8 cellular contexts compared by ENCODE assay signal in the genomic region with DNA sequence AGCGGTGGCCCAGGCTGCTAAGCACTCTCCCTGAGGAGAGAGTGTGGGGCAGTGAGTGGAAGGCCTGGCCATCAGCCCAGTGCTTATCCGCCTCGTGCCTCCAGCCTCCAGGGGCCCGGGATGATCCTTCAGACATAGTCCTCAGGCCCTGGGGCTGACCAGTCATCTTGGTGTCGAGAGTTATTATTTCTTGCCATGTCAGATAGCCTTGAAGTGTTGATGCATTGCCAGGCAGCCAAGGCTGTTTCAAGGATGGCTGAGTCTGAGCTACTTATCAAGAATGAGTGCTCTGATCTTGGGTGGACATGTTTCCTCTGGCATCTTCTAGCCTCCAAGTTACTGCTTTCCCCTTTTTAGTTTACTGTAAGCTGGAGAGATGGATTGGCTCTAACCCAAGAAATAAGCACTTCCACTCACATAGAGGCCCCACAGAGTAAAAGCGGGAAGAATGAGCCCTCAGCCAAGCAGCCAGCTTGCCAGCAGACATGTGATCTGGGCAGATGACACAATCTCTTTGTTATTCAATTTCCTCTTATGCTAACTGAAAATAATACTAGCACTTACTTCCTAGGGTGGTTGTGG.
A peak's percentile ranks its signal among the peaks of the same experiment; 100 is the strongest.
DNase-seq lines count a peak whose midpoint lies in the region; ATAC-seq, FAIRE-seq and TF ChIP-seq lines count a peak whose summit lies in the region.

No MANE protein-coding gene starts in this region.

- no peaks in the 10 kb centered on the region for H3K79me2 ChIP-seq in K562 (ENCODE audit: control insufficient read depth, insufficient read depth, low read length)

- in situ Hi-C loops in K562 (cut with MboI) = no loop called here

- H3K9me1 ChIP-seq in K562 (ENCODE audit: control insufficient read depth, insufficient read depth, low read length) = no peaks in the 10 kb centered on the region

- H3K4me1 ChIP-seq in K562 (replicated peaks in 1 of 2; ENCODE audit: control insufficient read depth in 2 of 2, insufficient read depth in 2 of 2, low read length in 2 of 2) (peaks cover 0 to 16% of the 10 kb centered on the region in 2 experiments; a peak in 4 of 5 replicates), suprapubic skin (peaks cover 69% of the 10 kb centered on the region)

- 29% methylated on average over 6 of the region's 6 CpGs for WGBS in K562 (ENCODE audit: insufficient coverage, low coverage, missing lambda C conversion rate)
- 31% methylated on average over 6 of the region's 6 CpGs for WGBS in suprapubic skin

- DNase-seq in COLO829 (ENCODE audit: low spot score) (peak; percentile 72), NCI-H2029 (lab: John Stamatoyannopoulos, UW) (peak; percentile 93), K562 (ENCODE audit: extremely low read depth in 1 of 4, low spot score in 3 of 4) (no peak), kidney tubule cell (ENCODE audit: low spot score) (peak; percentile 95), suprapubic skin (ENCODE audit: low spot score in 2 of 2) (peak; percentile 86 to 91)

- TF ChIP-seq EP300 in K562 (IDR thresholded peaks at IDR 0.05; ENCODE audit: low read length) (no peak), suprapubic skin (IDR thresholded peaks at IDR 0.05) (peak; percentile 6)

- POLR2A ChIA-PET in K562 (lab: Yijun Ruan, JAX) = interaction anchor here (0.6 to 1.1 kb wide), 2 partner anchors 27 to 136 kb away, joined by 4 read pairs; partner anchors contain the start of gene NAMPT

- intact Hi-C loops in K562 (cut with micrococcal nuclease) = no loop called here

- TF ChIP-seq CTCF in K562 (IDR thresholded peaks at IDR 0.05 in 2 of 3, conservative IDR thresholded peaks at IDR 0.05 in 1 of 3; ENCODE audit: insufficient read depth in 2 of 3, low read depth in 1 of 3, low read length in 3 of 3) = no peak
- TF ChIP-seq CTCF in suprapubic skin (IDR thresholded peaks at IDR 0.05) = no peak

- H3K36me3 ChIP-seq in K562 (ENCODE audit: control insufficient read depth, insufficient read depth, low read length) (no peaks in the 10 kb centered on the region), suprapubic skin (no peaks in the 10 kb centered on the region)

- H3K4me2 ChIP-seq in K562 (ENCODE audit: insufficient read depth, low read length) = no peak overlapping the region

- no peaks in the 10 kb centered on the region for H3K9me3 ChIP-seq in K562 (replicated peaks; ENCODE audit: control insufficient read depth, insufficient read depth, low read depth, low read length)
- H3K9me3 ChIP-seq in suprapubic skin = no peaks in the 10 kb centered on the region

- ATAC-seq in K562 = peak; percentile 25; the same call in 2 of the 3 replicates
- ATAC-seq in HG02642 (IDR thresholded peaks at IDR 0.05; ENCODE audit: poor library complexity, unreplicated experiment) = no peak
- no peak for ATAC-seq in GM18907 (IDR thresholded peaks at IDR 0.05; ENCODE audit: unreplicated experiment)
- ATAC-seq in GM21390 (IDR thresholded peaks at IDR 0.05; ENCODE audit: unreplicated experiment) = no peak

- no peak for TF ChIP-seq RAD21 in K562 (CRISPR knock-in tag; conservative IDR thresholded peaks at IDR 0.05 in 1 of 2, IDR thresholded peaks at IDR 0.05 in 1 of 2)

- H3K4me3 ChIP-seq in K562 (no peak overlapping the region), suprapubic skin (no peak overlapping the region)

- H4K20me1 ChIP-seq in K562 (replicated peaks; ENCODE audit: control insufficient read depth, insufficient read depth, low read length) = no peaks in the 10 kb centered on the region

- no TSS peak for BruUV-seq in K562 (replicated peaks; lab: Mats Ljungman, UMichigan)

- CTCF ChIA-PET in K562 (lab: Yijun Ruan, JAX; ENCODE audit: low intra/inter-chr PET ratio) = interaction anchor here (0.6 kb wide), 1 partner anchor 362 kb away, joined by 4 read pairs; no protein-coding TSS in a partner anchor

- FAIRE-seq in K562 (lab: Jason Lieb, UNC) = peak; percentile 26

- no peak overlapping the region for H3K9ac ChIP-seq in K562 (ENCODE audit: insufficient read depth in 1 of 2, low read depth in 2 of 2, low read length in 2 of 2)

- H3K27me3 ChIP-seq in K562 (ENCODE audit: control insufficient read depth in 2 of 2, insufficient read depth in 2 of 2, low read length in 2 of 2) = no peaks in the 10 kb centered on the region
- no peaks in the 10 kb centered on the region for H3K27me3 ChIP-seq in suprapubic skin

- H3K27ac ChIP-seq in K562 (ENCODE audit: extremely low read depth, low read depth, low read length) (no peak overlapping the region), suprapubic skin (peak overlapping the region; percentile 14)

- TF ChIP-seq POLR2A in K562 (conservative IDR thresholded peaks at IDR 0.05) = no peak
- no peak for TF ChIP-seq POLR2A in suprapubic skin (IDR thresholded peaks at IDR 0.05)

- H2AFZ ChIP-seq in K562 (ENCODE audit: low read depth, low read length) = no peak overlapping the region

TF ChIP-seq in K562, 482 proteins besides CTCF, POLR2A, EP300 and RAD21 (continues in another document):
- TF ChIP-seq NR4A1 (CRISPR knock-in tag; IDR thresholded peaks at IDR 0.05) (no peak), NR4A1 (tag; IDR thresholded peaks at IDR 0.05) (no peak), TAF9B (IDR thresholded peaks at IDR 0.05; ENCODE audit: partially characterized antibody) (no peak), PHTF2 (CRISPR knock-in tag; IDR thresholded peaks at IDR 0.05) (no peak), NCOR1 (IDR thresholded peaks at IDR 0.05) (no peak), ZNF280A (IDR thresholded peaks at IDR 0.05; ENCODE audit: low read depth, partially characterized antibody) (no peak), EZH2 (IDR thresholded peaks at IDR 0.05; ENCODE audit: borderline replicate concordance, low read depth, low read length) (no peak), CHD1 (IDR thresholded peaks at IDR 0.05; ENCODE audit: low read length) (no peak), COPS2 (conservative IDR thresholded peaks at IDR 0.05) (no peak), NFYB (IDR thresholded peaks at IDR 0.05; ENCODE audit: extremely low read depth, insufficient read length) (no peak), BRD9 (IDR thresholded peaks at IDR 0.05; ENCODE audit: low read depth, partially characterized antibody) (no peak), CBX1 (IDR thresholded peaks at IDR 0.05; ENCODE audit: low read depth) (no peak), GTF3C2 (IDR thresholded peaks at IDR 0.05; ENCODE audit: borderline replicate concordance, extremely low read depth, insufficient read length) (no peak), FOXJ2 (tag; IDR thresholded peaks at IDR 0.05) (0 out of 2 replicates have a peak, but pooled peaks have one; percentile 47), ZSCAN32 (CRISPR knock-in tag; IDR thresholded peaks at IDR 0.05) (no peak), TCF3 (CRISPR knock-in tag; IDR thresholded peaks at IDR 0.05) (no peak)

Comparison
In these comparisons a context has a peak if more than half of its experiments do, and no peak if none do; other contexts are left out.
1. DNase-seq: peak in COLO829 (single experiment), NCI-H2029 (single experiment), kidney tubule cell (single experiment) and suprapubic skin (2 of 2); none in K562 (0 of 4).